Comparison of ENCODE assay signal across 21 cellular contexts in the genomic region with DNA sequence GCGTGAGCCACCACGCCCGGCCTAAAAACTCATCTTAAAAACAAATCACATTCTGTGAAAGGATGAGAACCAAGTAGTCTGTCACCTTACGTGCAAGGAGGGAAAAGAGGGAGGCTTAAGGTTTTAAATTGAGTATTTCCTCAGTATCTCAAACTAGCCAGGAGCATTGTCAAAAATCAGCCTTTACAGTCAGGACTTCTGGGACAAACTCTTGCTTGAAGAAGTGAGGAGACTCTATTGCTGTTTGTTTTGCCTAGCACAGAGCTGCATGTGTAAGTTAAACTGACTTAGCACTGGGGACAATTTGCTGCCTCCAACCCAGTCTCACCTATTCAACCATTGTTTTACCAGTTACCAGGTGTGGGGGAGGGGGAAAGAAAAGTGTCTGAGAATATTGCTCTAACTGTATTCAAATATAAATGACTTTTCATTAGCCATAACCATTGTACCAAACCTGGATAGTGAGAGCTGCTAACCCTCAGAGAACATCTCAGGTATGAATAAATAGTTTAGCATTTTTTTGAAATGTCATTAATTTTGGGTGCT. TPM values are rescaled to one million over a fixed set of nuclear protein-coding genes. Genes with fewer than 3 reads are reported as not detected.
DNase-seq lines count a peak whose midpoint lies in the region; ATAC-seq and TF ChIP-seq lines count a peak whose summit lies in the region.
"Had no signal": no experiment of that assay in that cellular context is flagged by ENCODE, and none has a peak within 500 bp of the region (broad histone marks: within the 10 kb centered on the region; RNA-seq: fewer than 3 reads in every experiment).

No MANE protein-coding gene starts in this region.

- peaks cover 15% of the 10 kb centered on the region; the same call in 1 of the 2 replicates for H3F3A ChIP-seq in GM23338 (replicated peaks; ENCODE audit: low read depth)

- CTCF ChIA-PET in CD8-positive, alpha-beta T cell (lab: Charles Lee): interaction anchor here (0.8 kb wide), 1 partner anchor 96 kb away, joined by 5 read pairs; no protein-coding TSS in a partner anchor
- CTCF ChIA-PET in Panc1 (lab: Charles Lee): no interaction called here

- intact Hi-C loops in CD8-positive, alpha-beta T cell (cut with DNase I, micrococcal nuclease): loop anchor here (2.0 to 10.0 kb wide), 6 partner anchors 14 to 1630 kb away; a partner anchor contains a TSS
- intact Hi-C loops in Panc1 (cut with micrococcal nuclease; ENCODE audit: unreplicated experiment): no loop called here

- no peak overlapping the region for H3K4me3 ChIP-seq in CD8-positive, alpha-beta T cell (ENCODE audit: low read depth, low read length)
- peak overlapping the region; percentile 89 for H3K4me3 ChIP-seq in GM23338
- H3K4me3 ChIP-seq in Panc1 (ENCODE audit: low read depth in 2 of 2, low read length in 2 of 2): no peak overlapping the region
- H3K4me3 ChIP-seq in iPS-18a (ENCODE audit: low read length): peak overlapping the region; percentile 90
- H3K4me3 ChIP-seq: esophagus muscularis mucosa, suprapubic skin had no signal

- no peaks in the 10 kb centered on the region for H3K9me3 ChIP-seq in CD8-positive, alpha-beta T cell (ENCODE audit: low read length)
- H3K9me3 ChIP-seq in Panc1 (ENCODE audit: control insufficient read depth, insufficient read depth, low read depth, low read length): no peaks in the 10 kb centered on the region
- no peaks in the 10 kb centered on the region for H3K9me3 ChIP-seq in iPS-18a (ENCODE audit: control insufficient read depth, low read depth, low read length)
- H3K9me3 ChIP-seq: esophagus muscularis mucosa, suprapubic skin had no signal

- H3K79me2 ChIP-seq in GM23338 (replicated peaks; ENCODE audit: insufficient read depth): peaks cover 69% of the 10 kb centered on the region

- TF ChIP-seq CTCF in CD8-positive, alpha-beta T cell (IDR thresholded peaks at IDR 0.05): no peak
- TF ChIP-seq CTCF in GM23338 (conservative IDR thresholded peaks at IDR 0.05; ENCODE audit: low read depth in 2 of 2): no peak
- no peak for TF ChIP-seq CTCF in Panc1 (IDR thresholded peaks at IDR 0.05)
- no peak for TF ChIP-seq CTCF in nephron progenitor cell (IDR thresholded peaks at IDR 0.05)

- H3K9me2 ChIP-seq in GM23338 (ENCODE audit: insufficient read depth): no peaks in the 10 kb centered on the region

- H3K27me3 ChIP-seq in CD8-positive, alpha-beta T cell (ENCODE audit: insufficient read depth, low read length): no peaks in the 10 kb centered on the region
- H3K27me3 ChIP-seq in GM23338 (ENCODE audit: insufficient read depth) (no peaks in the 10 kb centered on the region), Panc1 (ENCODE audit: control insufficient read depth, insufficient read depth, low read length) (no peaks in the 10 kb centered on the region), iPS-18a (ENCODE audit: control insufficient read depth, insufficient read depth, low read length) (no peaks in the 10 kb centered on the region)
- H3K27me3 ChIP-seq: esophagus muscularis mucosa, suprapubic skin had no signal

- H3K27me3 Mint-ChIP-seq in CD8-positive, alpha-beta T cell (ENCODE audit: low read depth): no peaks in the 10 kb centered on the region
- peaks cover 34% of the 10 kb centered on the region for H3K27me3 Mint-ChIP-seq in GM23338 (ENCODE audit: insufficient read depth, low read depth, poor library complexity)
- H3K27me3 Mint-ChIP-seq in nephron progenitor cell (ENCODE audit: low read depth, poor library complexity): peaks cover 8% of the 10 kb centered on the region

- H3K9me3 Mint-ChIP-seq in CD8-positive, alpha-beta T cell: no peaks in the 10 kb centered on the region
- H3K9me3 Mint-ChIP-seq in GM23338 (peaks cover 7% of the 10 kb centered on the region; the same call in 2 of the 3 replicates), nephron progenitor cell (peaks cover 3% of the 10 kb centered on the region)

- in situ Hi-C loops in Panc1 (cut with HindIII; ENCODE audit: low pct_unique_long_range_greater_than_20kb, low sequenced_read_pairs): no loop called here

- H3K36me3 Mint-ChIP-seq in CD8-positive, alpha-beta T cell: peaks cover 11% of the 10 kb centered on the region
- H3K36me3 Mint-ChIP-seq in GM23338 (ENCODE audit: low read depth): peaks cover 22% of the 10 kb centered on the region
- peaks cover 10% of the 10 kb centered on the region for H3K36me3 Mint-ChIP-seq in nephron progenitor cell (ENCODE audit: low read depth)

- H3K4me1 Mint-ChIP-seq in CD8-positive, alpha-beta T cell (ENCODE audit: low read depth): peaks cover 56% of the 10 kb centered on the region
- H3K4me1 Mint-ChIP-seq in GM23338 (peaks cover 44% of the 10 kb centered on the region), nephron progenitor cell (peaks cover 51% of the 10 kb centered on the region)

- no peak for ATAC-seq in CD8-positive, alpha-beta T cell
- ATAC-seq in GM23338 (no peak), Panc1 (no peak)
- ATAC-seq: HCT116, right cardiac atrium had no signal

- peaks cover 22% of the 10 kb centered on the region for H3K4me1 ChIP-seq in CD8-positive, alpha-beta T cell (ENCODE audit: insufficient read depth, low read length)
- H3K4me1 ChIP-seq in GM23338 (ENCODE audit: insufficient read depth): peaks cover 47% of the 10 kb centered on the region
- H3K4me1 ChIP-seq in Panc1 (ENCODE audit: control insufficient read depth, insufficient read depth, low read length): peaks cover 17% of the 10 kb centered on the region; the same call in 1 of the 2 replicates
- peaks cover 37% of the 10 kb centered on the region for H3K4me1 ChIP-seq in iPS-18a (ENCODE audit: control insufficient read depth, low read depth, low read length)

- peak overlapping the region; percentile 27 for H3K27ac Mint-ChIP-seq in CD8-positive, alpha-beta T cell
- H3K27ac Mint-ChIP-seq in GM23338 (peak overlapping the region; percentile 95), nephron progenitor cell (no peak overlapping the region)

- H3K4me2 ChIP-seq in GM23338: peak overlapping the region; percentile 73

- no peaks in the 10 kb centered on the region for H3K36me3 ChIP-seq in CD8-positive, alpha-beta T cell (ENCODE audit: insufficient read depth, low read length)
- H3K36me3 ChIP-seq in GM23338 (ENCODE audit: insufficient read depth): no peaks in the 10 kb centered on the region
- H3K36me3 ChIP-seq in Panc1 (ENCODE audit: control insufficient read depth, insufficient read depth, low read length): peaks cover 2% of the 10 kb centered on the region; the same call in 1 of the 2 replicates
- no peaks in the 10 kb centered on the region for H3K36me3 ChIP-seq in iPS-18a (ENCODE audit: control insufficient read depth, low read depth, low read length)
- H3K36me3 ChIP-seq: esophagus muscularis mucosa, suprapubic skin had no signal

- POLR2A ChIA-PET in CD8-positive, alpha-beta T cell (lab: Charles Lee): interaction anchor here (0.9 to 1.8 kb wide), 4 partner anchors 11 to 78 kb away, joined by 3 to 9 read pairs (median 6); a partner anchor contains a TSS
- POLR2A ChIA-PET in Panc1 (lab: Charles Lee): interaction anchor here (0.7 kb wide), 1 partner anchor 11 kb away, joined by 3 read pairs; no protein-coding TSS in a partner anchor

- DNase-seq in CD8-positive, alpha-beta T cell: no peak
- peak; percentile 48 for DNase-seq in GM23338 (ENCODE audit: low spot score)
- no peak for DNase-seq in Panc1 (ENCODE audit: low read depth, low spot score)
- no peak for DNase-seq in T-helper 9 cell
- no peak for DNase-seq in activated CD8-positive, alpha-beta memory T cell treated with anti-CD3 and anti-CD28 coated beads for 24 hours
- DNase-seq in Ammon's horn (ENCODE audit: low spot score): no peak
- DNase-seq in nephron progenitor cell: no peak
- DNase-seq: activated CD4-positive, alpha-beta T cell treated with anti-CD3 and anti-CD28 coated beads for 4 hours; activated effector memory CD4-positive, alpha-beta T cell treated with Interleukin-2 at 50 U/mL for 16 hours; amniotic stem cell; caudate nucleus; MM.1S; NCI-H1694; NCI-H345; NK-92 treated with Interleukin-12 subunit alpha and Interleukin-12 subunit beta, amount 100 ng/mL, for 24 hours; right cardiac atrium had no signal

- peak overlapping the region; percentile 86 for H3K9ac ChIP-seq in iPS-18a (ENCODE audit: low read length)

- H2AFZ ChIP-seq in GM23338: no peak overlapping the region

- no peaks in the 10 kb centered on the region for H4K20me1 ChIP-seq in GM23338 (replicated peaks; ENCODE audit: insufficient read depth)

- H3K4me3 Mint-ChIP-seq in CD8-positive, alpha-beta T cell: no peak overlapping the region
- peak overlapping the region; percentile 92 for H3K4me3 Mint-ChIP-seq in GM23338
- no peak overlapping the region for H3K4me3 Mint-ChIP-seq in nephron progenitor cell

- no TSS peak for BruUV-seq in Panc1 (replicated peaks; lab: Mats Ljungman, UMichigan)

- no peak overlapping the region for H3K27ac ChIP-seq in CD8-positive, alpha-beta T cell (ENCODE audit: low read depth, low read length)
- H3K27ac ChIP-seq in GM23338 (ENCODE audit: low read depth) (peak overlapping the region; percentile 95), Panc1 (ENCODE audit: low read length) (0 out of 2 replicates have a peak overlapping the region, but pooled peaks have one; percentile 9), iPS-18a (ENCODE audit: low read length) (peak overlapping the region; percentile 94)
- H3K27ac ChIP-seq: RWPE1 had no signal

TF ChIP-seq in GM23338, 12 proteins besides CTCF, POLR2A, EP300 and RAD21 (continues in another document):
- TF ChIP-seq STAT1 (IDR thresholded peaks at IDR 0.05; ENCODE audit: unreplicated experiment): no peak
- no peak for TF ChIP-seq EZH2 (IDR thresholded peaks at IDR 0.05; ENCODE audit: low read depth, unreplicated experiment)

RNA-seq across cellular contexts. Expression of a gene that starts 3.6 kb away (rescaled TPM):
- 10 to 100 TPM; 48.5 to 48.6 TPM for total RNA-seq in CD8-positive, alpha-beta T cell
- 33.9 and 37.4 TPM in 2 replicates for total RNA-seq in GM23338 (2014; rRNA removed; shearing (Covaris generic))
- polyA plus RNA-seq in GM23338 (2016; fragmentation: Nextera tagmentation; extraction: Ambion mirVana): 16.8 and 17.5 TPM in 2 replicates
- 17.9 TPM for total RNA-seq in Panc1 (2021; ENCODE audit: unreplicated experiment)
- 3.0 TPM for polyA plus RNA-seq in Panc1 (2012; ENCODE audit: insufficient read length)

Comparison
In these comparisons a context has a peak if more than half of its experiments do, and no peak if none do; other contexts are left out.
1. H3K4me3 ChIP-seq: peak in GM23338 (single experiment) and iPS-18a (single experiment); none in CD8-positive, alpha-beta T cell (single experiment) and Panc1 (0 of 2).